In the genomic region with DNA sequence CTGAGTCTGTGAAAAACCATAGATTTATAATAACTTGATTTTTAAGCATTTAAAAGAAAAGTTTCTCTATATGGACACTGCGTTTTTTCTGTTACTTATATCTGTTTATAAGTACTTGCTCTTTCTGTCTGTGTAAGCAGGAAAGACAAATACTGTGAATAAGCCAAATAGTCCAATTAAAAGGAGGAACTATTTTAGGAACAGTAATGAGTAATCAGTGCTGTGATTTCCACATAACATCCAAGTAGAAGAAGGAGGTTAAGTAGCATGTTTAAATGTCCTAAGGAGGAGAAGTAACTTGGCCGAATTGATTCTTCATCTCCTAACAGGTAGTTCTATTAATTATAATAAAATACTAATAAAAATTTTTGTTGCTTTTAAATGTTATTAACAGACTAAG, we compare ENCODE assay signal across 19 cellular contexts. TPM values are rescaled to one million over a fixed set of nuclear protein-coding genes. Genes with fewer than 3 reads are reported as not detected.
"Had no signal": no experiment of that assay in that cellular context is flagged by ENCODE, and none has a peak within 500 bp of the region (broad histone marks: within the 10 kb centered on the region; RNA-seq: fewer than 3 reads in every experiment).

No MANE protein-coding gene starts in this region.

- H3K9me3 ChIP-seq: gastroesophageal sphincter, heart right ventricle, tibial artery, uterus had no signal

- H3K27me3 ChIP-seq: cardiac muscle cell, dorsolateral prefrontal cortex, gastroesophageal sphincter, heart right ventricle, tibial artery, uterus had no signal

- DNase-seq: activated CD4-positive, CD25-positive, alpha-beta regulatory T cell treated with anti-CD3 and anti-CD28 coated beads, Interleukin-2, amount 50 U/mL, for 72 hours; activated naive CD4-positive, alpha-beta T cell treated with anti-CD3 and anti-CD28 coated beads for 36 hours; activated naive CD8-positive, alpha-beta T cell treated with anti-CD3 and anti-CD28 coated beads, Interleukin-2, amount 50 U/mL, for 24 hours; dorsolateral prefrontal cortex; endodermal cell; erythroblast; heart right ventricle; T-helper 1 cell; T1000; tibial artery; uterus had no signal

- H3K4me3 ChIP-seq: cardiac muscle cell, dorsolateral prefrontal cortex, gastroesophageal sphincter, heart right ventricle, tibial artery, uterus had no signal

- H3K27ac ChIP-seq: cardiac muscle cell, dorsolateral prefrontal cortex, gastroesophageal sphincter, heart right ventricle, tibial artery, uterus had no signal

- H3K36me3 ChIP-seq: cardiac muscle cell, gastroesophageal sphincter, heart right ventricle, tibial artery, uterus had no signal

- H3K4me1 ChIP-seq: gastroesophageal sphincter, heart right ventricle, tibial artery, uterus had no signal

- ATAC-seq: activated naive CD8-positive, alpha-beta T cell treated with anti-CD3 and anti-CD28 coated beads, Interleukin-2, amount 50 U/mL, for 24 hours; gastroesophageal sphincter; heart right ventricle; stimulated activated effector memory CD8-positive, alpha-beta T cell treated with anti-CD3 and anti-CD28 coated beads, Interleukin-12 subunit alpha, Interleukin-12 subunit beta, amount 100 ng/mL, for 72 hours had no signal

RNA-seq across cellular contexts. Expression of a gene that starts 40.8 kb away (rescaled TPM):
- total RNA-seq: activated naive CD4-positive, alpha-beta T cell treated with anti-CD3 and anti-CD28 coated beads for 36 hours; activated T-helper 2 cell treated with anti-CD3 and anti-CD28 coated beads, Interferon-gamma antibody, Interleukin-2, Interleukin-4, amounts not matched to agents 10 μg/mL and 5 μg/mL and 100 μg/mL, durations not matched to agents 14 hours and 24 hours and 36 hours had no signal

RNA-seq across cellular contexts. Expression of a gene that starts 40.9 kb away (rescaled TPM):
- total RNA-seq: activated naive CD4-positive, alpha-beta T cell treated with anti-CD3 and anti-CD28 coated beads for 36 hours; astrocyte; gastroesophageal sphincter; lung microvascular endothelial cell; osteocyte had no signal
- polyA plus RNA-seq: heart right ventricle had no signal

RNA-seq across cellular contexts. Expression of a gene that starts 58.6 kb away (rescaled TPM):
- total RNA-seq: activated naive CD4-positive, alpha-beta T cell treated with anti-CD3 and anti-CD28 coated beads for 36 hours; activated T-helper 2 cell treated with anti-CD3 and anti-CD28 coated beads, Interferon-gamma antibody, Interleukin-2, Interleukin-4, amounts not matched to agents 10 μg/mL and 5 μg/mL and 100 μg/mL, durations not matched to agents 14 hours and 24 hours and 36 hours; astrocyte; cardiac muscle cell; dorsolateral prefrontal cortex; endodermal cell; gastroesophageal sphincter; heart right ventricle; lung microvascular endothelial cell; neural crest cell; osteocyte; uterus had no signal
- polyA plus RNA-seq: heart right ventricle had no signal
